ENCODE assay signal across 26 cellular contexts in genomic region chr5:68538886-68539420, GRCh38.
DNase-seq lines count a peak whose midpoint lies in the region; ATAC-seq, FAIRE-seq and TF ChIP-seq lines count a peak whose summit lies in the region.
"Had no signal": no experiment of that assay in that cellular context is flagged by ENCODE, and none has a peak within 500 bp of the region (broad histone marks: within the 10 kb centered on the region; RNA-seq: fewer than 3 reads in every experiment).

No MANE protein-coding gene starts in this region.

- TF ChIP-seq CTCF in lower leg skin (IDR thresholded peaks at IDR 0.05) (no peak), pancreas (IDR thresholded peaks at IDR 0.05) (no peak)

- WGBS in lower leg skin, 2 donors, result 84 to 97% methylated on average over 4 of the region's 4 CpGs
- WGBS in pancreas, 2 donors, result 92 to 93% methylated on average over 4 of the region's 4 CpGs

- DNase-seq in EH (ENCODE audit: low read depth) (peak; percentile 24), T-helper 17 cell (no peak), left kidney (ENCODE audit: low read depth, low spot score) (peak; percentile 47), renal cortical epithelial cell (ENCODE audit: low read depth) (peak; percentile 81), T-cell (no peak), lower leg skin (ENCODE audit: low spot score in 2 of 2) (no peak), pancreas (no peak), NCI-H2196 treated with DMSO at 0.1 percent for 48 hours (lab: John Stamatoyannopoulos, UW; ENCODE audit: unreplicated experiment) (no peak)
- DNase-seq: CD4-positive, CD25-positive, alpha-beta regulatory T cell; DMS 273 treated with DMSO at 0.1 percent for 48 hours; GDM1; H9; MM.1S; NCI-H1092 treated with DMSO at 0.1 percent for 48 hours; NCI-H146; NCI-H2029; NCI-H345; NCI-H524; NCI-H774; NK-92 treated with Interleukin-12 subunit alpha and Interleukin-12 subunit beta, amount 100 ng/mL, for 24 hours; SIG-M5; SK-N-SH had no signal

- H3K9me3 Mint-ChIP-seq in T-cell, result no peaks in the 10 kb centered on the region
- H3K9me3 Mint-ChIP-seq: H9 had no signal

- POLR2A ChIA-PET in T-cell (lab: Charles Lee), result no interaction called here

- no peak for FAIRE-seq in pancreas (lab: Jason Lieb, UNC)
- FAIRE-seq: A549, GM18507, GM19239, K562 had no signal

- H3K4me1 Mint-ChIP-seq in T-helper 17 cell, result peaks cover 5% of the 10 kb centered on the region
- H3K4me1 Mint-ChIP-seq in T-cell, result peaks cover 3 to 8% (median 8%) of the 10 kb centered on the region in 3 donors
- H3K4me1 Mint-ChIP-seq: CD4-positive, CD25-positive, alpha-beta regulatory T cell had no signal

- H3K27me3 ChIP-seq in pancreas, result no peaks in the 10 kb centered on the region

- H3K9me3 ChIP-seq in T-helper 17 cell (ENCODE audit: control insufficient read depth, low read length, poor library complexity, severe bottlenecking) (no peaks in the 10 kb centered on the region), pancreas (no peaks in the 10 kb centered on the region)
- H3K9me3 ChIP-seq: A549, SK-N-SH had no signal

- H3K4me3 Mint-ChIP-seq in T-helper 17 cell, result peak overlapping the region; percentile 10
- H3K4me3 Mint-ChIP-seq in T-cell, result no peak overlapping the region
- H3K4me3 Mint-ChIP-seq: CD4-positive, CD25-positive, alpha-beta regulatory T cell; H9 had no signal

- no peak for TF ChIP-seq POLR2A in lower leg skin (IDR thresholded peaks at IDR 0.05)

- intact Hi-C loops in lower leg skin (cut with DNase I; ENCODE audit: low total_unique reads), result no loop called here
- intact Hi-C loops in pancreas (cut with DNase I), result no loop called here

- peaks cover 0 to 3% (median 3%) of the 10 kb centered on the region in 3 donors for H3K4me1 ChIP-seq in pancreas

- CTCF ChIA-PET in T-cell (lab: Charles Lee), result no interaction called here

- no peak overlapping the region for H3K27ac ChIP-seq in pancreas
- H3K27ac ChIP-seq: A549 had no signal

- no peak overlapping the region for H3K4me3 ChIP-seq in lower leg skin (ENCODE audit: low read depth, poor library complexity, severe bottlenecking)
- H3K4me3 ChIP-seq in pancreas, result no peak overlapping the region
- H3K4me3 ChIP-seq: A549, K562 had no signal

- H3K27me3 Mint-ChIP-seq in T-helper 17 cell, result peaks cover 71% of the 10 kb centered on the region
- peaks cover 29 to 36% of the 10 kb centered on the region in 2 donors for H3K27me3 Mint-ChIP-seq in T-cell

- no peak overlapping the region for H3K27ac Mint-ChIP-seq in T-helper 17 cell
- no peak overlapping the region for H3K27ac Mint-ChIP-seq in T-cell

- H3K36me3 Mint-ChIP-seq in T-helper 17 cell (ENCODE audit: low read depth) (peaks cover 2% of the 10 kb centered on the region), T-cell (no peaks in the 10 kb centered on the region)
- H3K36me3 Mint-ChIP-seq: CD4-positive, CD25-positive, alpha-beta regulatory T cell had no signal

- H3K36me3 ChIP-seq in pancreas, result no peaks in the 10 kb centered on the region

- ATAC-seq in T-helper 17 cell, result no peak
- no peak for ATAC-seq in T-cell (replicated peaks in 1 of 4)
- ATAC-seq in pancreas, result no peak
- ATAC-seq: A549, K562 had no signal

Comparison
In these comparisons a context has a peak if more than half of its experiments do, and no peak if none do; other contexts are left out.
1. DNase-seq: peak in EH (single experiment), left kidney (single experiment) and renal cortical epithelial cell (single experiment); none in T-helper 17 cell (0 of 3), T-cell (0 of 34), lower leg skin (0 of 2), pancreas (0 of 6) and NCI-H2196 treated with DMSO at 0.1 percent for 48 hours (single experiment).